Comparison of ENCODE assay signal across 12 cellular contexts in the genomic region with DNA sequence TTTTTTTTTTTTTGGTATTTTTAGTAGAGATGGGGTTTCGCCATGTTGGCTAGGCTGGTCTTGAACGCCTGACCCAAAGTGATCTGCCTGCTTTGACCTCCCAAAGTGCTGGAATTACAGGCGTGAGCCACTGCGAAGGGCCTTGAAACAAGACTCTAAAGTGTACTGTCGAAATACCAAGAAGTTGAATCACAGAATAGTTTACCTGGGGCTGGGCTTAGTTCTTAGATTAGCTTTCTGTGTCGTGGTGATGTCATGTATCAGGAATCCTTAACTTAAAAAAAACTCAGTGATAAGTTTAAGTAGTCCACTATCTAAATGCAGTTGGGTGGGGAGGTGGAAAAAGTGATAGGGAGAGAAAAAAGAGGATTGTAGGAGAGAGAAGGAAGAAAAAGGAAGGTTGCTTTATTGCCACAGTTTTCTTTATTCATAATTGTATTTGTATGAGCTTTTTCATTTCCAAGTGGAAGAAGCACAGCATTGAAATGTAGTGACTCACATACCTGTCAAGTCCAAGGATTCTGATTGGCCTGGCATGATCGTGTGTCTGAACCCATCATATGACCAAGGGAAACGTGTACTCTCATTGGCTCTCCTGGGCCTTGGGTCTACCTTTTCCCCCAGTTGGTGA. TPM values are rescaled to one million over a fixed set of nuclear protein-coding genes. Genes with fewer than 3 reads are reported as not detected.
DNase-seq lines count a peak whose midpoint lies in the region; ATAC-seq, FAIRE-seq and TF ChIP-seq lines count a peak whose summit lies in the region.
"Had no signal": no experiment of that assay in that cellular context is flagged by ENCODE, and none has a peak within 500 bp of the region (broad histone marks: within the 10 kb centered on the region; RNA-seq: fewer than 3 reads in every experiment).

No MANE protein-coding gene starts in this region.

- intact Hi-C loops in CD14-positive monocyte (cut with micrococcal nuclease): no loop called here

- ATAC-seq in GM18498 (IDR thresholded peaks at IDR 0.05; ENCODE audit: unreplicated experiment): no peak
- ATAC-seq: activated naive CD8-positive, alpha-beta T cell treated with anti-CD3 and anti-CD28 coated beads, Interleukin-2, amount 50 U/mL, for 24 hours; naive thymus-derived CD8-positive, alpha-beta T cell had no signal

- TF ChIP-seq CTCF in CD14-positive monocyte (IDR thresholded peaks at IDR 0.05) (no peak), mesothelial cell of epicardium (IDR thresholded peaks at IDR 0.05; ENCODE audit: unreplicated experiment) (no peak)

- H3K4me1 Mint-ChIP-seq in CD14-positive monocyte (peaks cover 38% of the 10 kb centered on the region), mesothelial cell of epicardium (peaks cover 38% of the 10 kb centered on the region)
- H3K4me1 Mint-ChIP-seq: activated naive CD8-positive, alpha-beta T cell treated with anti-CD3 and anti-CD28 coated beads, Interleukin-2, amount 50 U/mL, for 24 hours had no signal

- H3K36me3 Mint-ChIP-seq in CD14-positive monocyte (peaks cover 3 to 4% of the 10 kb centered on the region in 2 donors), mesothelial cell of epicardium (peaks cover 19% of the 10 kb centered on the region)
- H3K36me3 Mint-ChIP-seq: naive thymus-derived CD8-positive, alpha-beta T cell had no signal

- no peaks in the 10 kb centered on the region for H3K9me3 Mint-ChIP-seq in CD14-positive monocyte
- H3K9me3 Mint-ChIP-seq in mesothelial cell of epicardium: peaks cover 4% of the 10 kb centered on the region
- H3K9me3 Mint-ChIP-seq: activated naive CD8-positive, alpha-beta T cell treated with anti-CD3 and anti-CD28 coated beads, Interleukin-2, amount 50 U/mL, for 24 hours had no signal

- FAIRE-seq in GM19239 (lab: Jason Lieb, UNC): no peak

- H3K27me3 Mint-ChIP-seq in CD14-positive monocyte (ENCODE audit: low read depth in 3 of 3) (peaks cover 1 to 7% (median 2%) of the 10 kb centered on the region in 3 donors), mesothelial cell of epicardium (ENCODE audit: low read depth) (no peaks in the 10 kb centered on the region)

- H3K27ac Mint-ChIP-seq in CD14-positive monocyte: peak overlapping the region; percentile 16 to 87 (median 62)
- H3K27ac Mint-ChIP-seq in mesothelial cell of epicardium: peak overlapping the region; percentile 96
- H3K27ac Mint-ChIP-seq: activated naive CD8-positive, alpha-beta T cell treated with anti-CD3 and anti-CD28 coated beads, Interleukin-2, amount 50 U/mL, for 24 hours; naive thymus-derived CD8-positive, alpha-beta T cell had no signal

- no peak for DNase-seq in CD14-positive monocyte (ENCODE audit: low spot score)
- DNase-seq in LoVo (ENCODE audit: low spot score): peak; percentile 92
- peak; percentile 51 for DNase-seq in dedifferentiated amniotic fluid mesenchymal stem cell (ENCODE audit: extremely low spot score)
- no peak for DNase-seq in mesothelial cell of epicardium (ENCODE audit: low spot score in 2 of 2, unreplicated experiment in 2 of 2)
- no peak for DNase-seq in stimulated activated CD4-positive, alpha-beta T cell treated with anti-CD3 and anti-CD28 coated beads, Interleukin-15, amount 100 ng/mL, for 24 hours
- no peak for DNase-seq in NCI-H2196 (lab: John Stamatoyannopoulos, UW; ENCODE audit: unreplicated experiment)
- no peak for DNase-seq in GM19239 (ENCODE audit: insufficient read length, low spot score)
- DNase-seq: activated naive CD8-positive, alpha-beta T cell treated with anti-CD3 and anti-CD28 coated beads, Interleukin-2, amount 50 U/mL, for 24 hours; GDM1; naive thymus-derived CD8-positive, alpha-beta T cell; stimulated activated naive CD4-positive, alpha-beta T cell had no signal

- H3K4me3 Mint-ChIP-seq in CD14-positive monocyte (peak overlapping the region in 1 of 2 donors; percentile 21), mesothelial cell of epicardium (no peak overlapping the region)
- H3K4me3 Mint-ChIP-seq: activated naive CD8-positive, alpha-beta T cell treated with anti-CD3 and anti-CD28 coated beads, Interleukin-2, amount 50 U/mL, for 24 hours; naive thymus-derived CD8-positive, alpha-beta T cell had no signal

RNA-seq across cellular contexts. Expression of gene ITSN1, which starts 13.4 kb away (rescaled TPM):
- polyA plus RNA-seq in CD14-positive monocyte: 1 to 10 TPM; 4.7 to 5.1 TPM
- 66.6 to 77.5 TPM (median 74.3 TPM) in 3 replicates for total RNA-seq in mesothelial cell of epicardium

RNA-seq across cellular contexts. Expression of gene CRYZL1, which starts 14.2 kb away (rescaled TPM):
- polyA plus RNA-seq in CD14-positive monocyte: 10 to 100 TPM; 25.9 to 26.1 TPM
- 63.0 to 68.3 TPM (median 65.1 TPM) in 3 replicates for total RNA-seq in mesothelial cell of epicardium

Comparison
In these comparisons a context has a peak if more than half of its experiments do, and no peak if none do; other contexts are left out.
1. DNase-seq: peak in LoVo (single experiment) and dedifferentiated amniotic fluid mesenchymal stem cell (single experiment); none in CD14-positive monocyte (single experiment), mesothelial cell of epicardium (0 of 2), stimulated activated CD4-positive, alpha-beta T cell treated with anti-CD3 and anti-CD28 coated beads, Interleukin-15, amount 100 ng/mL, for 24 hours (single experiment), NCI-H2196 (single experiment) and GM19239 (single experiment).